Comparison of ENCODE assay signal across 1 cellular context in genomic region chr11:58243954-58244353, GRCh38.
TF ChIP-seq lines count a peak whose summit lies in the region.

No MANE protein-coding gene starts in this region.

TF ChIP-seq in HEK293, 187 proteins besides CTCF, POLR2A, EP300 and RAD21 (continued from another document):
- TF ChIP-seq, protein P1, sequence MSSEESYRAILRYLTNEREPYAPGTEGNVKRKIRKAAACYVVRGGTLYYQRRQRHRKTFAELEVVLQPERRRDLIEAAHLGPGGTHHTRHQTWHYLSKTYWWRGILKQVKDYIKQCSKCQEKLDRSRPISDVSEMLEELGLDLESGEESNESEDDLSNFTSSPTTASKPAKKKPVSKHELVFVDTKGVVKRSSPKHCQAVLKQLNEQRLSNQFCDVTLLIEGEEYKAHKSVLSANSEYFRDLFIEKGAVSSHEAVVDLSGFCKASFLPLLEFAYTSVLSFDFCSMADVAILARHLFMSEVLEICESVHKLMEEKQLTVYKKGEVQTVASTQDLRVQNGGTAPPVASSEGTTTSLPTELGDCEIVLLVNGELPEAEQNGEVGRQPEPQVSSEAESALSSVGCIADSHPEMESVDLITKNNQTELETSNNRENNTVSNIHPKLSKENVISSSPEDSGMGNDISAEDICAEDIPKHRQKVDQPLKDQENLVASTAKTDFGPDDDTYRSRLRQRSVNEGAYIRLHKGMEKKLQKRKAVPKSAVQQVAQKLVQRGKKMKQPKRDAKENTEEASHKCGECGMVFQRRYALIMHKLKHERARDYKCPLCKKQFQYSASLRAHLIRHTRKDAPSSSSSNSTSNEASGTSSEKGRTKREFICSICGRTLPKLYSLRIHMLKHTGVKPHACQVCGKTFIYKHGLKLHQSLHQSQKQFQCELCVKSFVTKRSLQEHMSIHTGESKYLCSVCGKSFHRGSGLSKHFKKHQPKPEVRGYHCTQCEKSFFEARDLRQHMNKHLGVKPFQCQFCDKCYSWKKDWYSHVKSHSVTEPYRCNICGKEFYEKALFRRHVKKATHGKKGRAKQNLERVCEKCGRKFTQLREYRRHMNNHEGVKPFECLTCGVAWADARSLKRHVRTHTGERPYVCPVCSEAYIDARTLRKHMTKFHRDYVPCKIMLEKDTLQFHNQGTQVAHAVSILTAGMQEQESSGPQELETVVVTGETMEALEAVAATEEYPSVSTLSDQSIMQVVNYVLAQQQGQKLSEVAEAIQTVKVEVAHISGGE (tag by site-specific recombination; conservative IDR thresholded peaks at IDR 0.05; ENCODE audit: low read depth), result peak; percentile 48; the same call in 1 of the 2 replicates
- TF ChIP-seq, protein P2, sequence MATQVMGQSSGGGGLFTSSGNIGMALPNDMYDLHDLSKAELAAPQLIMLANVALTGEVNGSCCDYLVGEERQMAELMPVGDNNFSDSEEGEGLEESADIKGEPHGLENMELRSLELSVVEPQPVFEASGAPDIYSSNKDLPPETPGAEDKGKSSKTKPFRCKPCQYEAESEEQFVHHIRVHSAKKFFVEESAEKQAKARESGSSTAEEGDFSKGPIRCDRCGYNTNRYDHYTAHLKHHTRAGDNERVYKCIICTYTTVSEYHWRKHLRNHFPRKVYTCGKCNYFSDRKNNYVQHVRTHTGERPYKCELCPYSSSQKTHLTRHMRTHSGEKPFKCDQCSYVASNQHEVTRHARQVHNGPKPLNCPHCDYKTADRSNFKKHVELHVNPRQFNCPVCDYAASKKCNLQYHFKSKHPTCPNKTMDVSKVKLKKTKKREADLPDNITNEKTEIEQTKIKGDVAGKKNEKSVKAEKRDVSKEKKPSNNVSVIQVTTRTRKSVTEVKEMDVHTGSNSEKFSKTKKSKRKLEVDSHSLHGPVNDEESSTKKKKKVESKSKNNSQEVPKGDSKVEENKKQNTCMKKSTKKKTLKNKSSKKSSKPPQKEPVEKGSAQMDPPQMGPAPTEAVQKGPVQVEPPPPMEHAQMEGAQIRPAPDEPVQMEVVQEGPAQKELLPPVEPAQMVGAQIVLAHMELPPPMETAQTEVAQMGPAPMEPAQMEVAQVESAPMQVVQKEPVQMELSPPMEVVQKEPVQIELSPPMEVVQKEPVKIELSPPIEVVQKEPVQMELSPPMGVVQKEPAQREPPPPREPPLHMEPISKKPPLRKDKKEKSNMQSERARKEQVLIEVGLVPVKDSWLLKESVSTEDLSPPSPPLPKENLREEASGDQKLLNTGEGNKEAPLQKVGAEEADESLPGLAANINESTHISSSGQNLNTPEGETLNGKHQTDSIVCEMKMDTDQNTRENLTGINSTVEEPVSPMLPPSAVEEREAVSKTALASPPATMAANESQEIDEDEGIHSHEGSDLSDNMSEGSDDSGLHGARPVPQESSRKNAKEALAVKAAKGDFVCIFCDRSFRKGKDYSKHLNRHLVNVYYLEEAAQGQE (tag by site-specific recombination; IDR thresholded peaks at IDR 0.05), result no peak
- no peak for TF ChIP-seq ZNF16 (tag by site-specific recombination; IDR thresholded peaks at IDR 0.05; ENCODE audit: low read depth)
- no peak for TF ChIP-seq INSM2 (tag by site-specific recombination; IDR thresholded peaks at IDR 0.05)
- peak; percentile 42 for TF ChIP-seq ZBTB8A (tag by site-specific recombination; IDR thresholded peaks at IDR 0.05)
- no peak for TF ChIP-seq ZNF404 (tag by site-specific recombination; IDR thresholded peaks at IDR 0.05)
- TF ChIP-seq, protein P3, sequence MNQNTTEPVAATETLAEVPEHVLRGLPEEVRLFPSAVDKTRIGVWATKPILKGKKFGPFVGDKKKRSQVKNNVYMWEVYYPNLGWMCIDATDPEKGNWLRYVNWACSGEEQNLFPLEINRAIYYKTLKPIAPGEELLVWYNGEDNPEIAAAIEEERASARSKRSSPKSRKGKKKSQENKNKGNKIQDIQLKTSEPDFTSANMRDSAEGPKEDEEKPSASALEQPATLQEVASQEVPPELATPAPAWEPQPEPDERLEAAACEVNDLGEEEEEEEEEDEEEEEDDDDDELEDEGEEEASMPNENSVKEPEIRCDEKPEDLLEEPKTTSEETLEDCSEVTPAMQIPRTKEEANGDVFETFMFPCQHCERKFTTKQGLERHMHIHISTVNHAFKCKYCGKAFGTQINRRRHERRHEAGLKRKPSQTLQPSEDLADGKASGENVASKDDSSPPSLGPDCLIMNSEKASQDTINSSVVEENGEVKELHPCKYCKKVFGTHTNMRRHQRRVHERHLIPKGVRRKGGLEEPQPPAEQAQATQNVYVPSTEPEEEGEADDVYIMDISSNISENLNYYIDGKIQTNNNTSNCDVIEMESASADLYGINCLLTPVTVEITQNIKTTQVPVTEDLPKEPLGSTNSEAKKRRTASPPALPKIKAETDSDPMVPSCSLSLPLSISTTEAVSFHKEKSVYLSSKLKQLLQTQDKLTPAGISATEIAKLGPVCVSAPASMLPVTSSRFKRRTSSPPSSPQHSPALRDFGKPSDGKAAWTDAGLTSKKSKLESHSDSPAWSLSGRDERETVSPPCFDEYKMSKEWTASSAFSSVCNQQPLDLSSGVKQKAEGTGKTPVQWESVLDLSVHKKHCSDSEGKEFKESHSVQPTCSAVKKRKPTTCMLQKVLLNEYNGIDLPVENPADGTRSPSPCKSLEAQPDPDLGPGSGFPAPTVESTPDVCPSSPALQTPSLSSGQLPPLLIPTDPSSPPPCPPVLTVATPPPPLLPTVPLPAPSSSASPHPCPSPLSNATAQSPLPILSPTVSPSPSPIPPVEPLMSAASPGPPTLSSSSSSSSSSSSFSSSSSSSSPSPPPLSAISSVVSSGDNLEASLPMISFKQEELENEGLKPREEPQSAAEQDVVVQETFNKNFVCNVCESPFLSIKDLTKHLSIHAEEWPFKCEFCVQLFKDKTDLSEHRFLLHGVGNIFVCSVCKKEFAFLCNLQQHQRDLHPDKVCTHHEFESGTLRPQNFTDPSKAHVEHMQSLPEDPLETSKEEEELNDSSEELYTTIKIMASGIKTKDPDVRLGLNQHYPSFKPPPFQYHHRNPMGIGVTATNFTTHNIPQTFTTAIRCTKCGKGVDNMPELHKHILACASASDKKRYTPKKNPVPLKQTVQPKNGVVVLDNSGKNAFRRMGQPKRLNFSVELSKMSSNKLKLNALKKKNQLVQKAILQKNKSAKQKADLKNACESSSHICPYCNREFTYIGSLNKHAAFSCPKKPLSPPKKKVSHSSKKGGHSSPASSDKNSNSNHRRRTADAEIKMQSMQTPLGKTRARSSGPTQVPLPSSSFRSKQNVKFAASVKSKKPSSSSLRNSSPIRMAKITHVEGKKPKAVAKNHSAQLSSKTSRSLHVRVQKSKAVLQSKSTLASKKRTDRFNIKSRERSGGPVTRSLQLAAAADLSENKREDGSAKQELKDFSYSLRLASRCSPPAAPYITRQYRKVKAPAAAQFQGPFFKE (tag by site-specific recombination; IDR thresholded peaks at IDR 0.05; ENCODE audit: borderline replicate concordance), result no peak
- TF ChIP-seq TRIM28 (IDR thresholded peaks at IDR 0.05; ENCODE audit: borderline replicate concordance, low read length), result no peak
- TF ChIP-seq, protein P4, sequence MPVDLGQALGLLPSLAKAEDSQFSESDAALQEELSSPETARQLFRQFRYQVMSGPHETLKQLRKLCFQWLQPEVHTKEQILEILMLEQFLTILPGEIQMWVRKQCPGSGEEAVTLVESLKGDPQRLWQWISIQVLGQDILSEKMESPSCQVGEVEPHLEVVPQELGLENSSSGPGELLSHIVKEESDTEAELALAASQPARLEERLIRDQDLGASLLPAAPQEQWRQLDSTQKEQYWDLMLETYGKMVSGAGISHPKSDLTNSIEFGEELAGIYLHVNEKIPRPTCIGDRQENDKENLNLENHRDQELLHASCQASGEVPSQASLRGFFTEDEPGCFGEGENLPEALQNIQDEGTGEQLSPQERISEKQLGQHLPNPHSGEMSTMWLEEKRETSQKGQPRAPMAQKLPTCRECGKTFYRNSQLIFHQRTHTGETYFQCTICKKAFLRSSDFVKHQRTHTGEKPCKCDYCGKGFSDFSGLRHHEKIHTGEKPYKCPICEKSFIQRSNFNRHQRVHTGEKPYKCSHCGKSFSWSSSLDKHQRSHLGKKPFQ (tag by site-specific recombination; IDR thresholded peaks at IDR 0.05), result no peak
- TF ChIP-seq ZNF274 (IDR thresholded peaks at IDR 0.05; ENCODE audit: low read length), result no peak
- no peak for TF ChIP-seq ZNF274 (tag by site-specific recombination; IDR thresholded peaks at IDR 0.05; ENCODE audit: borderline replicate concordance)
- TF ChIP-seq, protein P5, sequence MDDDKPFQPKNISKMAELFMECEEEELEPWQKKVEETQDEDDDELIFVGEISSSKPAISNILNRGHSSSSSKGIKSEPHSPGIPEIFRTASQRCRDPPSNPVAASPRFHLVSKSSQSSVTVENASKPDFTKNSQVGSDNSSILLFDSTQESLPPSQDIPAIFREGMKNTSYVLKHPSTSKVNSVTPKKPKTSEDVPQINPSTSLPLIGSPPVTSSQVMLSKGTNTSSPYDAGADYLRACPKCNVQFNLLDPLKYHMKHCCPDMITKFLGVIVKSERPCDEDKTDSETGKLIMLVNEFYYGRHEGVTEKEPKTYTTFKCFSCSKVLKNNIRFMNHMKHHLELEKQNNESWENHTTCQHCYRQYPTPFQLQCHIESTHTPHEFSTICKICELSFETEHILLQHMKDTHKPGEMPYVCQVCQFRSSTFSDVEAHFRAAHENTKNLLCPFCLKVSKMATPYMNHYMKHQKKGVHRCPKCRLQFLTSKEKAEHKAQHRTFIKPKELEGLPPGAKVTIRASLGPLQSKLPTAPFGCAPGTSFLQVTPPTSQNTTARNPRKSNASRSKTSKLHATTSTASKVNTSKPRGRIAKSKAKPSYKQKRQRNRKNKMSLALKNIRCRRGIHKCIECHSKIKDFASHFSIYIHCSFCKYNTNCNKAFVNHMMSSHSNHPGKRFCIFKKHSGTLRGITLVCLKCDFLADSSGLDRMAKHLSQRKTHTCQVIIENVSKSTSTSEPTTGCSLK (tag by site-specific recombination; IDR thresholded peaks at IDR 0.05), result no peak
- peak; percentile 34; the same call in 1 of the 2 replicates for TF ChIP-seq ZNF623 (tag by site-specific recombination; IDR thresholded peaks at IDR 0.05)
- TF ChIP-seq ZNF701 (tag by site-specific recombination; IDR thresholded peaks at IDR 0.05), result no peak
- TF ChIP-seq ZNF175 (tag by site-specific recombination; IDR thresholded peaks at IDR 0.05), result no peak
- peak; percentile 71; the same call in 1 of the 2 replicates for TF ChIP-seq ZNF394 (tag by site-specific recombination; IDR thresholded peaks at IDR 0.05; ENCODE audit: borderline replicate concordance)
- TF ChIP-seq ZNF830 (tag by site-specific recombination; IDR thresholded peaks at IDR 0.05; ENCODE audit: low read depth), result no peak
